ENCODE assay signal across 8 cellular contexts in genomic region chr6:2970034-2970685, GRCh38. TPM values are rescaled to one million over a fixed set of nuclear protein-coding genes. Genes with fewer than 3 reads are reported as not detected.
DNase-seq lines count a peak whose midpoint lies in the region; ATAC-seq and TF ChIP-seq lines count a peak whose summit lies in the region.

No MANE protein-coding gene starts in this region.

- peaks cover 23% of the 10 kb centered on the region for H3K36me3 Mint-ChIP-seq in activated T-helper 2 cell treated with anti-CD3 and anti-CD28 coated beads, Interferon-gamma antibody, Interleukin-2, Interleukin-4, amounts not matched to agents 10 μg/mL and 5 μg/mL and 100 μg/mL, durations not matched to agents 14 hours and 24 hours and 36 hours (ENCODE audit: low read depth)
- peaks cover 15% of the 10 kb centered on the region for H3K36me3 Mint-ChIP-seq in stimulated activated effector memory CD8-positive, alpha-beta T cell treated with anti-CD3 and anti-CD28 coated beads, Interleukin-12 subunit alpha, Interleukin-12 subunit beta, amount 100 ng/mL, for 72 hours

- no peak for DNase-seq in activated T-helper 2 cell treated with anti-CD3 and anti-CD28 coated beads, Interferon-gamma antibody, Interleukin-2, Interleukin-4, amounts not matched to agents 10 μg/mL and 5 μg/mL and 100 μg/mL, durations not matched to agents 14 hours and 24 hours and 36 hours (ENCODE audit: low spot score)
- no peak for DNase-seq in hepatocyte (ENCODE audit: low spot score)
- DNase-seq in stimulated activated effector memory CD8-positive, alpha-beta T cell treated with anti-CD3 and anti-CD28 coated beads, Interleukin-12 subunit alpha, Interleukin-12 subunit beta, amount 100 ng/mL, for 72 hours (ENCODE audit: low spot score in 2 of 2) = no peak
- no peak for DNase-seq in NCI-H69 (lab: John Stamatoyannopoulos, UW)
- no peak for DNase-seq in Kasumi-1 (lab: John Stamatoyannopoulos, UW)
- no peak for DNase-seq in NOMO-1 treated with dmso at 0.1 percent for 144 hours (lab: John Stamatoyannopoulos, UW; ENCODE audit: unreplicated experiment)
- no peak for DNase-seq in MV-4-11 (lab: John Stamatoyannopoulos, UW)

- peak overlapping the region; percentile 83 for H3K4me3 Mint-ChIP-seq in activated T-helper 2 cell treated with anti-CD3 and anti-CD28 coated beads, Interferon-gamma antibody, Interleukin-2, Interleukin-4, amounts not matched to agents 10 μg/mL and 5 μg/mL and 100 μg/mL, durations not matched to agents 14 hours and 24 hours and 36 hours (ENCODE audit: low read depth)
- H3K4me3 Mint-ChIP-seq in stimulated activated effector memory CD8-positive, alpha-beta T cell treated with anti-CD3 and anti-CD28 coated beads, Interleukin-12 subunit alpha, Interleukin-12 subunit beta, amount 100 ng/mL, for 72 hours = peak overlapping the region; percentile 77

- H3K79me2 ChIP-seq in hepatocyte = peaks cover 39% of the 10 kb centered on the region

- no peaks in the 10 kb centered on the region for H3K27me3 ChIP-seq in HUES48 (ENCODE audit: control insufficient read depth, insufficient read depth, low read length)
- H3K27me3 ChIP-seq in hepatocyte = no peaks in the 10 kb centered on the region

- ATAC-seq in stimulated activated effector memory CD8-positive, alpha-beta T cell treated with anti-CD3 and anti-CD28 coated beads, Interleukin-12 subunit alpha, Interleukin-12 subunit beta, amount 100 ng/mL, for 72 hours = peak; percentile 38

- WGBS in hepatocyte (ENCODE audit: low lambda C conversion rate, missing lambda C conversion rate) = 42% methylated on average over 10 of the region's 10 CpGs

- H3K36me3 ChIP-seq in HUES48 (ENCODE audit: control insufficient read depth, insufficient read depth, low read length) (no peaks in the 10 kb centered on the region), hepatocyte (replicated peaks; ENCODE audit: insufficient read depth, low read depth) (no peaks in the 10 kb centered on the region)

- no peak overlapping the region for H2AFZ ChIP-seq in hepatocyte

- intact Hi-C loops in activated T-helper 2 cell treated with anti-CD3 and anti-CD28 coated beads, Interferon-gamma antibody, Interleukin-2, Interleukin-4, amounts not matched to agents 10 μg/mL and 5 μg/mL and 100 μg/mL, durations not matched to agents 14 hours and 24 hours and 36 hours (cut with micrococcal nuclease) = loop anchor here (1.0 to 2.0 kb wide), 2 partner anchors 18 to 19 kb away; no protein-coding TSS in a partner anchor

- peak overlapping the region; percentile 65 for H3K27ac Mint-ChIP-seq in activated T-helper 2 cell treated with anti-CD3 and anti-CD28 coated beads, Interferon-gamma antibody, Interleukin-2, Interleukin-4, amounts not matched to agents 10 μg/mL and 5 μg/mL and 100 μg/mL, durations not matched to agents 14 hours and 24 hours and 36 hours
- peak overlapping the region; percentile 91 for H3K27ac Mint-ChIP-seq in stimulated activated effector memory CD8-positive, alpha-beta T cell treated with anti-CD3 and anti-CD28 coated beads, Interleukin-12 subunit alpha, Interleukin-12 subunit beta, amount 100 ng/mL, for 72 hours

- peaks cover 11% of the 10 kb centered on the region for H3K27me3 Mint-ChIP-seq in activated T-helper 2 cell treated with anti-CD3 and anti-CD28 coated beads, Interferon-gamma antibody, Interleukin-2, Interleukin-4, amounts not matched to agents 10 μg/mL and 5 μg/mL and 100 μg/mL, durations not matched to agents 14 hours and 24 hours and 36 hours (ENCODE audit: low read depth)

- TF ChIP-seq CTCF in hepatocyte (IDR thresholded peaks at IDR 0.05; ENCODE audit: poor library complexity) = no peak

- H3K9me3 Mint-ChIP-seq in activated T-helper 2 cell treated with anti-CD3 and anti-CD28 coated beads, Interferon-gamma antibody, Interleukin-2, Interleukin-4, amounts not matched to agents 10 μg/mL and 5 μg/mL and 100 μg/mL, durations not matched to agents 14 hours and 24 hours and 36 hours = no peaks in the 10 kb centered on the region
- H3K9me3 Mint-ChIP-seq in stimulated activated effector memory CD8-positive, alpha-beta T cell treated with anti-CD3 and anti-CD28 coated beads, Interleukin-12 subunit alpha, Interleukin-12 subunit beta, amount 100 ng/mL, for 72 hours = no peaks in the 10 kb centered on the region

- H3K4me3 ChIP-seq in HUES48 (ENCODE audit: low read depth, low read length) (peak overlapping the region; percentile 63; the same call in 1 of the 2 replicates), hepatocyte (peak overlapping the region; percentile 72)

- no peaks in the 10 kb centered on the region for H3K9me2 ChIP-seq in hepatocyte (replicated peaks; ENCODE audit: insufficient read depth)

- peaks cover 17% of the 10 kb centered on the region for H3K4me1 ChIP-seq in HUES48 (ENCODE audit: control insufficient read depth, insufficient read depth, low read length)
- peaks cover 22% of the 10 kb centered on the region for H3K4me1 ChIP-seq in hepatocyte (ENCODE audit: insufficient read depth)

- H3K9me3 ChIP-seq in HUES48 (ENCODE audit: control insufficient read depth, insufficient read depth, low read length) (no peaks in the 10 kb centered on the region), hepatocyte (ENCODE audit: low read depth) (no peaks in the 10 kb centered on the region)

- peaks cover 35% of the 10 kb centered on the region for H3K4me1 Mint-ChIP-seq in activated T-helper 2 cell treated with anti-CD3 and anti-CD28 coated beads, Interferon-gamma antibody, Interleukin-2, Interleukin-4, amounts not matched to agents 10 μg/mL and 5 μg/mL and 100 μg/mL, durations not matched to agents 14 hours and 24 hours and 36 hours (ENCODE audit: low read depth)
- peaks cover 36% of the 10 kb centered on the region for H3K4me1 Mint-ChIP-seq in stimulated activated effector memory CD8-positive, alpha-beta T cell treated with anti-CD3 and anti-CD28 coated beads, Interleukin-12 subunit alpha, Interleukin-12 subunit beta, amount 100 ng/mL, for 72 hours

- no peaks in the 10 kb centered on the region for H4K20me1 ChIP-seq in hepatocyte (ENCODE audit: insufficient read depth, poor library complexity, severe bottlenecking)

- H3K9ac ChIP-seq in HUES48 (ENCODE audit: low read depth, low read length) = no peak overlapping the region

- H3K27ac ChIP-seq in HUES48 (ENCODE audit: low read depth, low read length) = no peak overlapping the region
- H3K27ac ChIP-seq in hepatocyte = peak overlapping the region; percentile 97

- H3K4me2 ChIP-seq in hepatocyte = peak overlapping the region; percentile 87

RNA-seq across cellular contexts. Expression of gene SERPINB6, which starts 1.2 kb away (rescaled TPM):
- total RNA-seq in activated T-helper 2 cell treated with anti-CD3 and anti-CD28 coated beads, Interferon-gamma antibody, Interleukin-2, Interleukin-4, amounts not matched to agents 10 μg/mL and 5 μg/mL and 100 μg/mL, durations not matched to agents 14 hours and 24 hours and 36 hours = 72.0 and 73.0 TPM in 2 replicates
- 77.7 and 87.9 TPM in 2 replicates for total RNA-seq in hepatocyte
- 109 and 117 TPM in 2 replicates for polyA plus RNA-seq in hepatocyte

RNA-seq across cellular contexts. Expression of gene NQO2, which starts 29.5 kb away (rescaled TPM):
- 42.5 and 45.6 TPM in 2 replicates for total RNA-seq in activated T-helper 2 cell treated with anti-CD3 and anti-CD28 coated beads, Interferon-gamma antibody, Interleukin-2, Interleukin-4, amounts not matched to agents 10 μg/mL and 5 μg/mL and 100 μg/mL, durations not matched to agents 14 hours and 24 hours and 36 hours
- 22.5 and 23.4 TPM in 2 replicates for total RNA-seq in hepatocyte
- polyA plus RNA-seq in hepatocyte = 28.6 and 38.5 TPM in 2 replicates
